27 cellular contexts compared by ENCODE assay signal in genomic region chr13:71968025-71968424, GRCh38.
DNase-seq lines count a peak whose midpoint lies in the region; ATAC-seq and TF ChIP-seq lines count a peak whose summit lies in the region.
"Had no signal": no experiment of that assay in that cellular context is flagged by ENCODE, and none has a peak within 500 bp of the region (broad histone marks: within the 10 kb centered on the region; RNA-seq: fewer than 3 reads in every experiment).

No MANE protein-coding gene starts in this region.

- TF ChIP-seq CTCF in SK-N-SH (IDR thresholded peaks at IDR 0.05), result no peak
- no peak for TF ChIP-seq CTCF in endodermal cell (conservative IDR thresholded peaks at IDR 0.05)

- TF ChIP-seq EP300 in SK-N-SH (IDR thresholded peaks at IDR 0.05; ENCODE audit: borderline replicate concordance in 1 of 2, low read depth in 1 of 2, low read length in 1 of 2), result no peak

- H4K20me1 ChIP-seq in SK-N-SH (ENCODE audit: insufficient read depth), result no peaks in the 10 kb centered on the region

- ATAC-seq in SK-N-SH treated with all-trans-retinoic acid at 6 μM for 48 hours, result no peak
- ATAC-seq in activated T-cell treated with anti-CD3 and anti-CD28 coated beads, Interleukin-2, amount 50 U/mL, for 72 hours (replicated peaks in 1 of 2), result no peak
- ATAC-seq: activated CD8-positive, alpha-beta memory T cell treated with anti-CD3 and anti-CD28 coated beads, Interleukin-2, amount 10 ng/mL, durations not matched to agents 7 days and 5 days; natural killer cell treated with Interleukin-12 subunit alpha and Interleukin-12 subunit beta and Interleukin-15 and Interleukin-18, amount 100 ng/mL, for 72 hours had no signal

- H3K27me3 ChIP-seq in SK-N-SH (ENCODE audit: insufficient read depth), result no peaks in the 10 kb centered on the region
- no peaks in the 10 kb centered on the region for H3K27me3 ChIP-seq in endodermal cell (ENCODE audit: control insufficient read depth, insufficient read depth, low read length, poor library complexity, severe bottlenecking)
- H3K27me3 ChIP-seq: transverse colon had no signal

- peak overlapping the region; percentile 67 for H2AFZ ChIP-seq in SK-N-SH (ENCODE audit: low read depth)

- no peaks in the 10 kb centered on the region for H3K27me3 Mint-ChIP-seq in endodermal cell (ENCODE audit: insufficient read depth)
- H3K27me3 Mint-ChIP-seq in activated T-cell treated with anti-CD3 and anti-CD28 coated beads, Interleukin-2, amount 50 U/mL, for 72 hours (ENCODE audit: low read depth), result no peaks in the 10 kb centered on the region
- H3K27me3 Mint-ChIP-seq: activated CD4-positive, alpha-beta T cell treated with anti-CD3 and anti-CD28 coated beads, Interleukin-2, amount 10 ng/mL, durations not matched to agents 24 days and 14 days; activated CD8-positive, alpha-beta memory T cell treated with anti-CD3 and anti-CD28 coated beads, Interleukin-2, amount 10 ng/mL, durations not matched to agents 7 days and 5 days; activated naive CD4-positive, alpha-beta T cell treated with anti-CD3 and anti-CD28 coated beads, Interleukin-2, amount 10 ng/mL, durations not matched to agents 7 days and 5 days; CD4-positive, alpha-beta memory T cell; dendritic cell treated with granulocyte-macrophage colony-stimulating factor and Interleukin-4, amounts not matched to agents 40 ng/mL and 50 ng/mL, for 4 days; natural killer cell treated with Interleukin-12 subunit alpha and Interleukin-12 subunit beta and Interleukin-15 and Interleukin-18, amount 100 ng/mL, for 72 hours had no signal

- H3K9me2 ChIP-seq in SK-N-SH, result no peaks in the 10 kb centered on the region

- peak overlapping the region; percentile 42 for H3K27ac Mint-ChIP-seq in endodermal cell
- no peak overlapping the region for H3K27ac Mint-ChIP-seq in activated T-cell treated with anti-CD3 and anti-CD28 coated beads, Interleukin-2, amount 50 U/mL, for 72 hours
- H3K27ac Mint-ChIP-seq: activated CD4-positive, alpha-beta T cell treated with anti-CD3 and anti-CD28 coated beads, Interleukin-2, amount 10 ng/mL, durations not matched to agents 24 days and 14 days; activated CD8-positive, alpha-beta memory T cell treated with anti-CD3 and anti-CD28 coated beads, Interleukin-2, amount 10 ng/mL, durations not matched to agents 7 days and 5 days; activated naive CD4-positive, alpha-beta T cell treated with anti-CD3 and anti-CD28 coated beads, Interleukin-2, amount 10 ng/mL, durations not matched to agents 7 days and 5 days; CD4-positive, alpha-beta memory T cell; dendritic cell treated with granulocyte-macrophage colony-stimulating factor and Interleukin-4, amounts not matched to agents 40 ng/mL and 50 ng/mL, for 4 days; immature natural killer cell; natural killer cell treated with Interleukin-12 subunit alpha and Interleukin-12 subunit beta and Interleukin-15 and Interleukin-18, amount 100 ng/mL, for 72 hours had no signal

- no peak overlapping the region for H3K4me3 ChIP-seq in SK-N-SH (ENCODE audit: low read depth in 2 of 2, low read length in 1 of 2)
- H3K4me3 ChIP-seq in endodermal cell (ENCODE audit: low read length), result no peak overlapping the region
- H3K4me3 ChIP-seq: prostate gland, SK-N-MC, transverse colon had no signal

- no peak for TF ChIP-seq RAD21 in SK-N-SH (IDR thresholded peaks at IDR 0.05; ENCODE audit: low read length)

- DNase-seq in SK-N-SH (no peak), endodermal cell (peak; percentile 70), iris pigment epithelial cell (ENCODE audit: low read depth) (peak; percentile 17), RPMI8226 (no peak), NCI-H524 (lab: John Stamatoyannopoulos, UW) (no peak)
- no peak for DNase-seq in activated T-cell treated with anti-CD3 and anti-CD28 coated beads, Interleukin-2, amount 50 U/mL, for 72 hours
- no peak for DNase-seq in activated effector memory CD4-positive, alpha-beta T cell treated with anti-CD3 and anti-CD28 coated beads, Interleukin-2, amount 50 U/mL, for 16 hours
- DNase-seq: activated CD4-positive, alpha-beta T cell treated with anti-CD3 and anti-CD28 coated beads, Interleukin-2, amount 10 ng/mL, durations not matched to agents 24 days and 14 days; activated CD8-positive, alpha-beta memory T cell treated with anti-CD3 and anti-CD28 coated beads, Interleukin-2, amount 10 ng/mL, durations not matched to agents 7 days and 5 days; activated naive CD4-positive, alpha-beta T cell treated with anti-CD3 and anti-CD28 coated beads, Interleukin-2, amount 10 ng/mL, durations not matched to agents 7 days and 5 days; AML-193; amniotic stem cell; CD4-positive, alpha-beta memory T cell; head of caudate nucleus; immature natural killer cell; Kasumi-1; NCI-H187; NCI-H2171 treated with DMSO at 0.1 percent for 48 hours; NCI-H526; transverse colon had no signal

- H3F3A ChIP-seq in SK-N-SH (replicated peaks; ENCODE audit: insufficient read depth), result no peaks in the 10 kb centered on the region

- POLR2A ChIA-PET in SK-N-SH (lab: Yijun Ruan, JAX), result no interaction called here

- no peaks in the 10 kb centered on the region for H3K9me3 Mint-ChIP-seq in endodermal cell
- H3K9me3 Mint-ChIP-seq in activated T-cell treated with anti-CD3 and anti-CD28 coated beads, Interleukin-2, amount 50 U/mL, for 72 hours, result peaks cover 2 to 3% of the 10 kb centered on the region in 2 donors
- H3K9me3 Mint-ChIP-seq: activated CD4-positive, alpha-beta T cell treated with anti-CD3 and anti-CD28 coated beads, Interleukin-2, amount 10 ng/mL, durations not matched to agents 24 days and 14 days; activated naive CD4-positive, alpha-beta T cell treated with anti-CD3 and anti-CD28 coated beads, Interleukin-2, amount 10 ng/mL, durations not matched to agents 7 days and 5 days; dendritic cell treated with granulocyte-macrophage colony-stimulating factor and Interleukin-4, amounts not matched to agents 40 ng/mL and 50 ng/mL, for 4 days had no signal

- H3K4me1 ChIP-seq in SK-N-SH (ENCODE audit: control insufficient read depth in 1 of 2, insufficient read depth in 2 of 2, low read depth in 1 of 2, low read length in 1 of 2) (no peaks in the 10 kb centered on the region), endodermal cell (ENCODE audit: control insufficient read depth, insufficient read depth, low read length) (no peaks in the 10 kb centered on the region)
- H3K4me1 ChIP-seq: prostate gland, transverse colon had no signal

- H3K79me2 ChIP-seq in SK-N-SH (ENCODE audit: insufficient read depth), result no peaks in the 10 kb centered on the region

- WGBS in SK-N-SH (ENCODE audit: low lambda C conversion rate), result 71% methylated on average over 4 of the region's 4 CpGs
- WGBS in endodermal cell (ENCODE audit: insufficient coverage in 1 of 2, insufficient read length in 1 of 2), 2 experiments, result 52 to 78% methylated on average over 3 to 4 of the region's 4 CpGs

- no peak overlapping the region for H3K4me3 Mint-ChIP-seq in endodermal cell
- no peak overlapping the region for H3K4me3 Mint-ChIP-seq in activated T-cell treated with anti-CD3 and anti-CD28 coated beads, Interleukin-2, amount 50 U/mL, for 72 hours
- H3K4me3 Mint-ChIP-seq: activated CD4-positive, alpha-beta T cell treated with anti-CD3 and anti-CD28 coated beads, Interleukin-2, amount 10 ng/mL, durations not matched to agents 24 days and 14 days; activated CD8-positive, alpha-beta memory T cell treated with anti-CD3 and anti-CD28 coated beads, Interleukin-2, amount 10 ng/mL, durations not matched to agents 7 days and 5 days; activated naive CD4-positive, alpha-beta T cell treated with anti-CD3 and anti-CD28 coated beads, Interleukin-2, amount 10 ng/mL, durations not matched to agents 7 days and 5 days; CD4-positive, alpha-beta memory T cell; dendritic cell treated with granulocyte-macrophage colony-stimulating factor and Interleukin-4, amounts not matched to agents 40 ng/mL and 50 ng/mL, for 4 days; immature natural killer cell; natural killer cell treated with Interleukin-12 subunit alpha and Interleukin-12 subunit beta and Interleukin-15 and Interleukin-18, amount 100 ng/mL, for 72 hours had no signal

- H3K36me3 Mint-ChIP-seq in endodermal cell (ENCODE audit: low read depth), result no peaks in the 10 kb centered on the region
- H3K36me3 Mint-ChIP-seq in activated T-cell treated with anti-CD3 and anti-CD28 coated beads, Interleukin-2, amount 50 U/mL, for 72 hours (ENCODE audit: insufficient read depth in 2 of 2), result peaks cover 0 to 1% of the 10 kb centered on the region in 2 donors
- H3K36me3 Mint-ChIP-seq: activated CD8-positive, alpha-beta memory T cell treated with anti-CD3 and anti-CD28 coated beads, Interleukin-2, amount 10 ng/mL, durations not matched to agents 7 days and 5 days; activated naive CD4-positive, alpha-beta T cell treated with anti-CD3 and anti-CD28 coated beads, Interleukin-2, amount 10 ng/mL, durations not matched to agents 7 days and 5 days; CD4-positive, alpha-beta memory T cell; immature natural killer cell; natural killer cell treated with Interleukin-12 subunit alpha and Interleukin-12 subunit beta and Interleukin-15 and Interleukin-18, amount 100 ng/mL, for 72 hours had no signal

- H3K9me3 ChIP-seq in SK-N-SH (no peaks in the 10 kb centered on the region), endodermal cell (ENCODE audit: control insufficient read depth, low read length) (no peaks in the 10 kb centered on the region)
- H3K9me3 ChIP-seq: prostate gland, transverse colon had no signal

- H3K36me3 ChIP-seq in SK-N-SH (replicated peaks in 1 of 2; ENCODE audit: control insufficient read depth in 1 of 2, insufficient read depth in 2 of 2, low read length in 1 of 2) (no peaks in the 10 kb centered on the region), endodermal cell (ENCODE audit: control insufficient read depth, insufficient read depth, low read length) (no peaks in the 10 kb centered on the region)
- H3K36me3 ChIP-seq: prostate gland, transverse colon had no signal

- H3K27ac ChIP-seq in SK-N-SH (ENCODE audit: low read depth in 2 of 2, low read length in 1 of 2), result no peak overlapping the region
- no peak overlapping the region for H3K27ac ChIP-seq in endodermal cell (ENCODE audit: low read depth, low read length)
- H3K27ac ChIP-seq: 22Rv1, prostate gland, SK-N-MC, transverse colon, VCaP had no signal

- H3K4me2 ChIP-seq in SK-N-SH, result no peak overlapping the region

- CTCF ChIA-PET in SK-N-SH (lab: Yijun Ruan, JAX), result interaction anchor here (1.2 to 1.6 kb wide), 2 partner anchors 10 to 683 kb away, joined by 3 to 6 read pairs; no protein-coding TSS in a partner anchor

- peaks cover 8% of the 10 kb centered on the region for H3K4me1 Mint-ChIP-seq in endodermal cell
- no peaks in the 10 kb centered on the region for H3K4me1 Mint-ChIP-seq in activated T-cell treated with anti-CD3 and anti-CD28 coated beads, Interleukin-2, amount 50 U/mL, for 72 hours (ENCODE audit: low read depth)
- H3K4me1 Mint-ChIP-seq: activated CD8-positive, alpha-beta memory T cell treated with anti-CD3 and anti-CD28 coated beads, Interleukin-2, amount 10 ng/mL, durations not matched to agents 7 days and 5 days; activated naive CD4-positive, alpha-beta T cell treated with anti-CD3 and anti-CD28 coated beads, Interleukin-2, amount 10 ng/mL, durations not matched to agents 7 days and 5 days had no signal

- H3K9ac ChIP-seq in SK-N-SH (no peak overlapping the region), endodermal cell (ENCODE audit: extremely low read depth, low read length, poor library complexity, severe bottlenecking) (no peak overlapping the region)

TF ChIP-seq in SK-N-SH, 30 proteins besides CTCF, POLR2A, EP300 and RAD21 (continues in another document):
- TF ChIP-seq TEAD4 (IDR thresholded peaks at IDR 0.05; ENCODE audit: borderline replicate concordance, insufficient read depth), result no peak

Comparison
In these comparisons a context has a peak if more than half of its experiments do, and no peak if none do; other contexts are left out.
1. DNase-seq: peak in endodermal cell (single experiment) and iris pigment epithelial cell (single experiment); none in SK-N-SH (single experiment), RPMI8226 (single experiment), activated T-cell treated with anti-CD3 and anti-CD28 coated beads, Interleukin-2, amount 50 U/mL, for 72 hours (0 of 2), NCI-H524 (0 of 2) and activated effector memory CD4-positive, alpha-beta T cell treated with anti-CD3 and anti-CD28 coated beads, Interleukin-2, amount 50 U/mL, for 16 hours (single experiment).